In the genomic region with DNA sequence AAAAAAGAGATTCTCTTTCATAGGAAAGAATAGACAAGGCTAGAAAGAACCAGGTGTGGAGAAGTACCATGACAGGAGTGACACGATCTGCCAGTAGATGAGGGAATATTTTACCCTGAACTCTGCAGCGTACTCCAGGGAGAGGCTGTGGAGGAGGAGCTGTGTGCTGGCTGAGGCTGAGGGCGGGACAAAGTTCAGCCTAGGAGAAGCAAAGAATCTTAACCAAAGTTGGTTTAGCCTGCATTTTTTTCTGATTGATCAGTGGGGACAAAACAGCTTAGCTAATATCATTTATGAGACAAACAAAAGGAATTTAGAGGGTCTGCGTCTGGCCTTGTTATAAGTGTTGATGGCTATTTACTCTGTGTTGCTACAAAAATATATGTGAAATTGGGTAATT, we compare ENCODE assay signal across 2 cellular contexts.
A peak's percentile ranks its signal among the peaks of the same experiment; 100 is the strongest.
TF ChIP-seq lines count a peak whose summit lies in the region.

No MANE protein-coding gene starts in this region.

TF ChIP-seq in GM23338, 12 proteins besides CTCF, POLR2A, EP300 and RAD21 (continued from another document):
- TF ChIP-seq, protein P1, sequence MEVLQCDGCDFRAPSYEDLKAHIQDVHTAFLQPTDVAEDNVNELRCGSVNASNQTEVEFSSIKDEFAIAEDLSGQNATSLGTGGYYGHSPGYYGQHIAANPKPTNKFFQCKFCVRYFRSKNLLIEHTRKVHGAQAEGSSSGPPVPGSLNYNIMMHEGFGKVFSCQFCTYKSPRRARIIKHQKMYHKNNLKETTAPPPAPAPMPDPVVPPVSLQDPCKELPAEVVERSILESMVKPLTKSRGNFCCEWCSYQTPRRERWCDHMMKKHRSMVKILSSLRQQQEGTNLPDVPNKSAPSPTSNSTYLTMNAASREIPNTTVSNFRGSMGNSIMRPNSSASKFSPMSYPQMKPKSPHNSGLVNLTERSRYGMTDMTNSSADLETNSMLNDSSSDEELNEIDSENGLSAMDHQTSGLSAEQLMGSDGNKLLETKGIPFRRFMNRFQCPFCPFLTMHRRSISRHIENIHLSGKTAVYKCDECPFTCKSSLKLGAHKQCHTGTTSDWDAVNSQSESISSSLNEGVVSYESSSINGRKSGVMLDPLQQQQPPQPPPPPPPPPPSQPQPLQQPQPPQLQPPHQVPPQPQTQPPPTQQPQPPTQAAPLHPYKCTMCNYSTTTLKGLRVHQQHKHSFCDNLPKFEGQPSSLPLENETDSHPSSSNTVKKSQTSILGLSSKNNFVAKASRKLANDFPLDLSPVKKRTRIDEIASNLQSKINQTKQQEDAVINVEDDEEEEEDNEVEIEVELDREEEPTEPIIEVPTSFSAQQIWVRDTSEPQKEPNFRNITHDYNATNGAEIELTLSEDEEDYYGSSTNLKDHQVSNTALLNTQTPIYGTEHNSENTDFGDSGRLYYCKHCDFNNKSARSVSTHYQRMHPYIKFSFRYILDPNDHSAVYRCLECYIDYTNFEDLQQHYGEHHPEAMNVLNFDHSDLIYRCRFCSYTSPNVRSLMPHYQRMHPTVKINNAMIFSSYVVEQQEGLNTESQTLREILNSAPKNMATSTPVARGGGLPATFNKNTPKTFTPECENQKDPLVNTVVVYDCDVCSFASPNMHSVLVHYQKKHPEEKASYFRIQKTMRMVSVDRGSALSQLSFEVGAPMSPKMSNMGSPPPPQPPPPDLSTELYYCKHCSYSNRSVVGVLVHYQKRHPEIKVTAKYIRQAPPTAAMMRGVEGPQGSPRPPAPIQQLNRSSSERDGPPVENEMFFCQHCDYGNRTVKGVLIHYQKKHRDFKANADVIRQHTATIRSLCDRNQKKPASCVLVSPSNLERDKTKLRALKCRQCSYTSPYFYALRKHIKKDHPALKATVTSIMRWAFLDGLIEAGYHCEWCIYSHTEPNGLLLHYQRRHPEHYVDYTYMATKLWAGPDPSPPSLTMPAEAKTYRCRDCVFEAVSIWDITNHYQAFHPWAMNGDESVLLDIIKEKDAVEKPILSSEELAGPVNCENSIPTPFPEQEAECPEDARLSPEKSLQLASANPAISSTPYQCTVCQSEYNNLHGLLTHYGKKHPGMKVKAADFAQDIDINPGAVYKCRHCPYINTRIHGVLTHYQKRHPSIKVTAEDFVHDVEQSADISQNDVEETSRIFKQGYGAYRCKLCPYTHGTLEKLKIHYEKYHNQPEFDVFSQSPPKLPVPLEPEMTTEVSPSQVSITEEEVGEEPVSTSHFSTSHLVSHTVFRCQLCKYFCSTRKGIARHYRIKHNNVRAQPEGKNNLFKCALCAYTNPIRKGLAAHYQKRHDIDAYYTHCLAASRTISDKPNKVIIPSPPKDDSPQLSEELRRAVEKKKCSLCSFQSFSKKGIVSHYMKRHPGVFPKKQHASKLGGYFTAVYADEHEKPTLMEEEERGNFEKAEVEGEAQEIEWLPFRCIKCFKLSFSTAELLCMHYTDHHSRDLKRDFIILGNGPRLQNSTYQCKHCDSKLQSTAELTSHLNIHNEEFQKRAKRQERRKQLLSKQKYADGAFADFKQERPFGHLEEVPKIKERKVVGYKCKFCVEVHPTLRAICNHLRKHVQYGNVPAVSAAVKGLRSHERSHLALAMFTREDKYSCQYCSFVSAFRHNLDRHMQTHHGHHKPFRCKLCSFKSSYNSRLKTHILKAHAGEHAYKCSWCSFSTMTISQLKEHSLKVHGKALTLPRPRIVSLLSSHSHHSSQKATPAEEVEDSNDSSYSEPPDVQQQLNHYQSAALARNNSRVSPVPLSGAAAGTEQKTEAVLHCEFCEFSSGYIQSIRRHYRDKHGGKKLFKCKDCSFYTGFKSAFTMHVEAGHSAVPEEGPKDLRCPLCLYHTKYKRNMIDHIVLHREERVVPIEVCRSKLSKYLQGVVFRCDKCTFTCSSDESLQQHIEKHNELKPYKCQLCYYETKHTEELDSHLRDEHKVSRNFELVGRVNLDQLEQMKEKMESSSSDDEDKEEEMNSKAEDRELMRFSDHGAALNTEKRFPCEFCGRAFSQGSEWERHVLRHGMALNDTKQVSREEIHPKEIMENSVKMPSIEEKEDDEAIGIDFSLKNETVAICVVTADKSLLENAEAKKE (CRISPR knock-in tag; IDR thresholded peaks at IDR 0.05), result no peak
- TF ChIP-seq, protein P2, sequence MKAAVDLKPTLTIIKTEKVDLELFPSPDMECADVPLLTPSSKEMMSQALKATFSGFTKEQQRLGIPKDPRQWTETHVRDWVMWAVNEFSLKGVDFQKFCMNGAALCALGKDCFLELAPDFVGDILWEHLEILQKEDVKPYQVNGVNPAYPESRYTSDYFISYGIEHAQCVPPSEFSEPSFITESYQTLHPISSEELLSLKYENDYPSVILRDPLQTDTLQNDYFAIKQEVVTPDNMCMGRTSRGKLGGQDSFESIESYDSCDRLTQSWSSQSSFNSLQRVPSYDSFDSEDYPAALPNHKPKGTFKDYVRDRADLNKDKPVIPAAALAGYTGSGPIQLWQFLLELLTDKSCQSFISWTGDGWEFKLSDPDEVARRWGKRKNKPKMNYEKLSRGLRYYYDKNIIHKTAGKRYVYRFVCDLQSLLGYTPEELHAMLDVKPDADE (IDR thresholded peaks at IDR 0.05), result no peak
- TF ChIP-seq CREB1 (CRISPR knock-in tag; IDR thresholded peaks at IDR 0.05; ENCODE audit: low read depth) (no peak), POLR2AphosphoS5 (IDR thresholded peaks at IDR 0.05; ENCODE audit: low read depth) (no peak)

TF ChIP-seq in HepG2, 621 proteins besides CTCF, POLR2A, EP300 and RAD21 (continued from another document and continues in another):
- TF ChIP-seq ZNF549 (CRISPR knock-in tag; IDR thresholded peaks at IDR 0.05), result 0 out of 2 replicates have a peak, but pooled peaks have one; percentile 32
- no peak for TF ChIP-seq GABPB1 (CRISPR knock-in tag; IDR thresholded peaks at IDR 0.05)
- TF ChIP-seq, protein P3, sequence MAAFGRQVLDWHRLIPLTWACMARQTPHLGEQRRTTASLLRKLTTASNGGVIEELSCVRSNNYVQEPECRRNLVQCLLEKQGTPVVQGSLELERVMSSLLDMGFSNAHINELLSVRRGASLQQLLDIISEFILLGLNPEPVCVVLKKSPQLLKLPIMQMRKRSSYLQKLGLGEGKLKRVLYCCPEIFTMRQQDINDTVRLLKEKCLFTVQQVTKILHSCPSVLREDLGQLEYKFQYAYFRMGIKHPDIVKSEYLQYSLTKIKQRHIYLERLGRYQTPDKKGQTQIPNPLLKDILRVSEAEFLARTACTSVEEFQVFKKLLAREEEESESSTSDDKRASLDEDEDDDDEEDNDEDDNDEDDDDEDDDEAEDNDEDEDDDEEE (CRISPR knock-in tag; IDR thresholded peaks at IDR 0.05), result no peak
- no peak for TF ChIP-seq RBM39 (IDR thresholded peaks at IDR 0.05; ENCODE audit: low read depth, low read length, poor library complexity, severe bottlenecking)
- no peak for TF ChIP-seq RELA (CRISPR knock-in tag; IDR thresholded peaks at IDR 0.05)
- no peak for TF ChIP-seq ZBTB20 (CRISPR knock-in tag; IDR thresholded peaks at IDR 0.05; ENCODE audit: borderline replicate concordance, low read depth)
- TF ChIP-seq, protein P4, sequence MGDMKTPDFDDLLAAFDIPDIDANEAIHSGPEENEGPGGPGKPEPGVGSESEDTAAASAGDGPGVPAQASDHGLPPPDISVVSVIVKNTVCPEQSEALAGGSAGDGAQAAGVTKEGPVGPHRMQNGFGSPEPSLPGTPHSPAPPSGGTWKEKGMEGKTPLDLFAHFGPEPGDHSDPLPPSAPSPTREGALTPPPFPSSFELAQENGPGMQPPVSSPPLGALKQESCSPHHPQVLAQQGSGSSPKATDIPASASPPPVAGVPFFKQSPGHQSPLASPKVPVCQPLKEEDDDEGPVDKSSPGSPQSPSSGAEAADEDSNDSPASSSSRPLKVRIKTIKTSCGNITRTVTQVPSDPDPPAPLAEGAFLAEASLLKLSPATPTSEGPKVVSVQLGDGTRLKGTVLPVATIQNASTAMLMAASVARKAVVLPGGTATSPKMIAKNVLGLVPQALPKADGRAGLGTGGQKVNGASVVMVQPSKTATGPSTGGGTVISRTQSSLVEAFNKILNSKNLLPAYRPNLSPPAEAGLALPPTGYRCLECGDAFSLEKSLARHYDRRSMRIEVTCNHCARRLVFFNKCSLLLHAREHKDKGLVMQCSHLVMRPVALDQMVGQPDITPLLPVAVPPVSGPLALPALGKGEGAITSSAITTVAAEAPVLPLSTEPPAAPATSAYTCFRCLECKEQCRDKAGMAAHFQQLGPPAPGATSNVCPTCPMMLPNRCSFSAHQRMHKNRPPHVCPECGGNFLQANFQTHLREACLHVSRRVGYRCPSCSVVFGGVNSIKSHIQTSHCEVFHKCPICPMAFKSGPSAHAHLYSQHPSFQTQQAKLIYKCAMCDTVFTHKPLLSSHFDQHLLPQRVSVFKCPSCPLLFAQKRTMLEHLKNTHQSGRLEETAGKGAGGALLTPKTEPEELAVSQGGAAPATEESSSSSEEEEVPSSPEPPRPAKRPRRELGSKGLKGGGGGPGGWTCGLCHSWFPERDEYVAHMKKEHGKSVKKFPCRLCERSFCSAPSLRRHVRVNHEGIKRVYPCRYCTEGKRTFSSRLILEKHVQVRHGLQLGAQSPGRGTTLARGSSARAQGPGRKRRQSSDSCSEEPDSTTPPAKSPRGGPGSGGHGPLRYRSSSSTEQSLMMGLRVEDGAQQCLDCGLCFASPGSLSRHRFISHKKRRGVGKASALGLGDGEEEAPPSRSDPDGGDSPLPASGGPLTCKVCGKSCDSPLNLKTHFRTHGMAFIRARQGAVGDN (CRISPR knock-in tag; IDR thresholded peaks at IDR 0.05), result no peak
- TF ChIP-seq GFI1 (CRISPR knock-in tag; IDR thresholded peaks at IDR 0.05; ENCODE audit: borderline replicate concordance), result 0 out of 2 replicates have a peak, but pooled peaks have one; percentile 27
- TF ChIP-seq ZFP41 (CRISPR knock-in tag; IDR thresholded peaks at IDR 0.05; ENCODE audit: borderline replicate concordance), result no peak
- TF ChIP-seq ZNF709 (CRISPR knock-in tag; IDR thresholded peaks at IDR 0.05), result no peak
- peak; percentile 44 for TF ChIP-seq SP5 (CRISPR knock-in tag; IDR thresholded peaks at IDR 0.05; ENCODE audit: borderline replicate concordance, low read depth)
- no peak for TF ChIP-seq ZNF616 (CRISPR knock-in tag; IDR thresholded peaks at IDR 0.05; ENCODE audit: low read depth)
- peak; percentile 74 for TF ChIP-seq HNF4A (CRISPR knock-in tag; IDR thresholded peaks at IDR 0.05)
- no peak for TF ChIP-seq NFE2L2 (IDR thresholded peaks at IDR 0.05; ENCODE audit: low read length)
- TF ChIP-seq PHB2 (IDR thresholded peaks at IDR 0.05; ENCODE audit: partially characterized antibody), result no peak
- 0 out of 2 replicates have a peak, but pooled peaks have one; percentile 38 for TF ChIP-seq PHF21A (CRISPR knock-in tag; IDR thresholded peaks at IDR 0.05)
- TF ChIP-seq MTF2 (CRISPR knock-in tag; IDR thresholded peaks at IDR 0.05; ENCODE audit: borderline replicate concordance), result no peak
- no peak for TF ChIP-seq ZFP36L1 (CRISPR knock-in tag; IDR thresholded peaks at IDR 0.05)
- peak; percentile 57; the same call in 1 of the 2 replicates for TF ChIP-seq ZMYM4 (CRISPR knock-in tag; IDR thresholded peaks at IDR 0.05)
- TF ChIP-seq ZNF572 (CRISPR knock-in tag; IDR thresholded peaks at IDR 0.05), result no peak
- no peak for TF ChIP-seq SOX13 (IDR thresholded peaks at IDR 0.05)
- TF ChIP-seq SOX13 (CRISPR knock-in tag; conservative IDR thresholded peaks at IDR 0.05 in 1 of 2, IDR thresholded peaks at IDR 0.05 in 1 of 2), result peak in 1 of 2 experiments; percentile 20; a peak in 1 of 4 replicates
- no peak for TF ChIP-seq MAF1 (CRISPR knock-in tag; IDR thresholded peaks at IDR 0.05; ENCODE audit: borderline replicate concordance)
- TF ChIP-seq EHMT2 (IDR thresholded peaks at IDR 0.05; ENCODE audit: borderline replicate concordance, low read depth, low read length), result no peak
- TF ChIP-seq ZNF607 (CRISPR knock-in tag; IDR thresholded peaks at IDR 0.05; ENCODE audit: borderline replicate concordance), result no peak
- 0 out of 2 replicates have a peak, but pooled peaks have one; percentile 17 for TF ChIP-seq RARA (CRISPR knock-in tag; IDR thresholded peaks at IDR 0.05)
- TF ChIP-seq NCOA5 (CRISPR knock-in tag; IDR thresholded peaks at IDR 0.05), result no peak
- TF ChIP-seq, protein P5, sequence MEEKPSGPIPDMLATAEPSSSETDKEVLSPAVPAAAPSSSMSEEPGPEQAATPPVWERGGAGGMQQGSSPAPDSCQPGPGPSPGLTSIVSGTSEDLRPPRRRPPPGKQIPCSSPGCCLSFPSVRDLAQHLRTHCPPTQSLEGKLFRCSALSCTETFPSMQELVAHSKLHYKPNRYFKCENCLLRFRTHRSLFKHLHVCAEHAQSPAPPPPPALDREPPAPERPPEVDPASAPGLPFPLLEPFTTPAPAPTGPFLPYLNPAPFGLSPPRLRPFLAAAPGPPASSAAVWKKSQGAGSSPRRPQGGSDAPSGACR (CRISPR knock-in tag; IDR thresholded peaks at IDR 0.05), result no peak
- no peak for TF ChIP-seq ZBTB38 (CRISPR knock-in tag; IDR thresholded peaks at IDR 0.05)
- TF ChIP-seq ZNF12 (CRISPR knock-in tag; IDR thresholded peaks at IDR 0.05), result no peak
- TF ChIP-seq, protein P6, sequence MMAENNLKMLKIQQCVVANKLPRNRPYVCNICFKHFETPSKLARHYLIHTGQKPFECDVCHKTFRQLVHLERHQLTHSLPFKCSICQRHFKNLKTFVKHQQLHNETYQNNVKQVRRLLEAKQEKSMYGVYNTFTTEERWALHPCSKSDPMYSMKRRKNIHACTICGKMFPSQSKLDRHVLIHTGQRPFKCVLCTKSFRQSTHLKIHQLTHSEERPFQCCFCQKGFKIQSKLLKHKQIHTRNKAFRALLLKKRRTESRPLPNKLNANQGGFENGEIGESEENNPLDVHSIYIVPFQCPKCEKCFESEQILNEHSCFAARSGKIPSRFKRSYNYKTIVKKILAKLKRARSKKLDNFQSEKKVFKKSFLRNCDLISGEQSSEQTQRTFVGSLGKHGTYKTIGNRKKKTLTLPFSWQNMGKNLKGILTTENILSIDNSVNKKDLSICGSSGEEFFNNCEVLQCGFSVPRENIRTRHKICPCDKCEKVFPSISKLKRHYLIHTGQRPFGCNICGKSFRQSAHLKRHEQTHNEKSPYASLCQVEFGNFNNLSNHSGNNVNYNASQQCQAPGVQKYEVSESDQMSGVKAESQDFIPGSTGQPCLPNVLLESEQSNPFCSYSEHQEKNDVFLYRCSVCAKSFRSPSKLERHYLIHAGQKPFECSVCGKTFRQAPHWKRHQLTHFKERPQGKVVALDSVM (CRISPR knock-in tag; IDR thresholded peaks at IDR 0.05), result peak; percentile 32; the same call in 1 of the 2 replicates
- no peak for TF ChIP-seq ISX (CRISPR knock-in tag; conservative IDR thresholded peaks at IDR 0.05)
- TF ChIP-seq, protein P7, sequence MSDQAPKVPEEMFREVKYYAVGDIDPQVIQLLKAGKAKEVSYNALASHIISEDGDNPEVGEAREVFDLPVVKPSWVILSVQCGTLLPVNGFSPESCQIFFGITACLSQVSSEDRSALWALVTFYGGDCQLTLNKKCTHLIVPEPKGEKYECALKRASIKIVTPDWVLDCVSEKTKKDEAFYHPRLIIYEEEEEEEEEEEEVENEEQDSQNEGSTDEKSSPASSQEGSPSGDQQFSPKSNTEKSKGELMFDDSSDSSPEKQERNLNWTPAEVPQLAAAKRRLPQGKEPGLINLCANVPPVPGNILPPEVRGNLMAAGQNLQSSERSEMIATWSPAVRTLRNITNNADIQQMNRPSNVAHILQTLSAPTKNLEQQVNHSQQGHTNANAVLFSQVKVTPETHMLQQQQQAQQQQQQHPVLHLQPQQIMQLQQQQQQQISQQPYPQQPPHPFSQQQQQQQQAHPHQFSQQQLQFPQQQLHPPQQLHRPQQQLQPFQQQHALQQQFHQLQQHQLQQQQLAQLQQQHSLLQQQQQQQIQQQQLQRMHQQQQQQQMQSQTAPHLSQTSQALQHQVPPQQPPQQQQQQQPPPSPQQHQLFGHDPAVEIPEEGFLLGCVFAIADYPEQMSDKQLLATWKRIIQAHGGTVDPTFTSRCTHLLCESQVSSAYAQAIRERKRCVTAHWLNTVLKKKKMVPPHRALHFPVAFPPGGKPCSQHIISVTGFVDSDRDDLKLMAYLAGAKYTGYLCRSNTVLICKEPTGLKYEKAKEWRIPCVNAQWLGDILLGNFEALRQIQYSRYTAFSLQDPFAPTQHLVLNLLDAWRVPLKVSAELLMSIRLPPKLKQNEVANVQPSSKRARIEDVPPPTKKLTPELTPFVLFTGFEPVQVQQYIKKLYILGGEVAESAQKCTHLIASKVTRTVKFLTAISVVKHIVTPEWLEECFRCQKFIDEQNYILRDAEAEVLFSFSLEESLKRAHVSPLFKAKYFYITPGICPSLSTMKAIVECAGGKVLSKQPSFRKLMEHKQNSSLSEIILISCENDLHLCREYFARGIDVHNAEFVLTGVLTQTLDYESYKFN (CRISPR knock-in tag; conservative IDR thresholded peaks at IDR 0.05), result peak; percentile 33; the same call in 1 of the 2 replicates
- TF ChIP-seq SALL1 (CRISPR knock-in tag; IDR thresholded peaks at IDR 0.05), result peak; percentile 19; the same call in 1 of the 2 replicates
